Comparison of ENCODE assay signal across 7 cellular contexts in genomic region chr12:10612954-10613333, GRCh38. TPM values are rescaled to one million over a fixed set of nuclear protein-coding genes. Genes with fewer than 3 reads are reported as not detected.
DNase-seq lines count a peak whose midpoint lies in the region; ATAC-seq, FAIRE-seq and TF ChIP-seq lines count a peak whose summit lies in the region.

No MANE protein-coding gene starts in this region.

- ATAC-seq in GM18861 (IDR thresholded peaks at IDR 0.05; ENCODE audit: unreplicated experiment) (peak; percentile 7), HG02678 (IDR thresholded peaks at IDR 0.05; ENCODE audit: unreplicated experiment) (peak; percentile 19), HG02884 (IDR thresholded peaks at IDR 0.05; ENCODE audit: unreplicated experiment) (no peak)

- peak overlapping the region; percentile 98 for H3K9ac ChIP-seq in endothelial cell of umbilical vein (replicated peaks; ENCODE audit: extremely low read depth, insufficient read depth, low read length)

- BruUV-seq in PC-9 (replicated peaks; lab: Mats Ljungman, UMichigan) (no TSS peak), endothelial cell of umbilical vein (replicated peaks; lab: Mats Ljungman, UMichigan) (TSS peak; percentile 62)

- H4K20me1 ChIP-seq in PC-9 (ENCODE audit: insufficient read depth) (no peaks in the 10 kb centered on the region), endothelial cell of umbilical vein (replicated peaks; ENCODE audit: control insufficient read depth, extremely low read depth, insufficient read depth, low read length) (no peaks in the 10 kb centered on the region)

- DNase-seq in PC-9 = no peak
- DNase-seq in endothelial cell of umbilical vein (ENCODE audit: low read depth, low spot score) = no peak
- DNase-seq in H54 (ENCODE audit: insufficient read length, low spot score) = no peak

- H3K4me2 ChIP-seq in PC-9 = peak overlapping the region; percentile 95
- peak overlapping the region; percentile 82 for H3K4me2 ChIP-seq in endothelial cell of umbilical vein (ENCODE audit: insufficient read depth, low read length)

- peaks cover 24% of the 10 kb centered on the region for H3K4me1 ChIP-seq in PC-9 (replicated peaks; ENCODE audit: insufficient read depth)
- peaks cover 12% of the 10 kb centered on the region for H3K4me1 ChIP-seq in endothelial cell of umbilical vein (ENCODE audit: control insufficient read depth, extremely low read depth, insufficient read depth, low read length)
- H3K4me1 ChIP-seq in neuron (ENCODE audit: insufficient read depth, low read length) = peaks cover 10% of the 10 kb centered on the region

- dilution Hi-C loops in endothelial cell of umbilical vein (cut with MboI; ENCODE audit: extremely low pct_ligation_motif_present, low sequenced_read_pairs) = no loop called here

- H3K36me3 ChIP-seq in PC-9 (ENCODE audit: low read depth) (peaks cover 19% of the 10 kb centered on the region), endothelial cell of umbilical vein (ENCODE audit: control insufficient read depth in 2 of 2, extremely low read depth in 1 of 2, insufficient read depth in 2 of 2, low read length in 2 of 2) (peaks cover 4 to 7% of the 10 kb centered on the region in 2 experiments), neuron (ENCODE audit: insufficient read depth, low read length) (peaks cover 29% of the 10 kb centered on the region)

- CTCF ChIA-PET in PC-9 (lab: Charles Lee) = interaction anchor here (0.7 kb wide), 1 partner anchor 666 kb away, joined by 3 read pairs; no protein-coding TSS in a partner anchor
- CTCF ChIA-PET in endothelial cell of umbilical vein (lab: Charles Lee) = interaction anchor here (1.7 to 2.2 kb wide), 2 partner anchors 24 to 137 kb away, joined by 8 to 9 read pairs; no protein-coding TSS in a partner anchor

- TF ChIP-seq POLR2A in endothelial cell of umbilical vein (IDR thresholded peaks at IDR 0.05; ENCODE audit: low read depth, low read length) = no peak
- TF ChIP-seq POLR2A in H54 (IDR thresholded peaks at IDR 0.05; ENCODE audit: low read depth, low read length) = no peak

- no peak for TF ChIP-seq CTCF in PC-9 (conservative IDR thresholded peaks at IDR 0.05)
- TF ChIP-seq CTCF in endothelial cell of umbilical vein (IDR thresholded peaks at IDR 0.05; ENCODE audit: extremely low read depth in 1 of 2, insufficient read depth in 1 of 2, low read depth in 1 of 2, low read length in 2 of 2) = no peak

- intact Hi-C loops in PC-9 (cut with micrococcal nuclease; ENCODE audit: unreplicated experiment) = loop anchor here (1.0 to 5.0 kb wide), 5 partner anchors 21 to 281 kb away; partner anchors contain the start of gene STYK1
- intact Hi-C loops in endothelial cell of umbilical vein (cut with micrococcal nuclease) = loop anchor here (1.0 to 5.0 kb wide), 7 partner anchors 28 to 401 kb away; partner anchors contain the start of genes GABARAPL1, STYK1 and YBX3

- H3K79me2 ChIP-seq in PC-9 (ENCODE audit: low read depth) (peaks cover 22% of the 10 kb centered on the region), endothelial cell of umbilical vein (ENCODE audit: control insufficient read depth, insufficient read depth, low read length) (peaks cover 24% of the 10 kb centered on the region)

- H2AFZ ChIP-seq in PC-9 (peak overlapping the region; percentile 93), endothelial cell of umbilical vein (ENCODE audit: low read depth, low read length) (peak overlapping the region; percentile 38), neuron (ENCODE audit: low read depth, low read length) (peak overlapping the region; percentile 96)

- no peaks in the 10 kb centered on the region for H3K9me2 ChIP-seq in PC-9 (ENCODE audit: insufficient read depth)

- FAIRE-seq in endothelial cell of umbilical vein (lab: Jason Lieb, UNC) (no peak), H54 (lab: Jason Lieb, UNC) (no peak)

- no peaks in the 10 kb centered on the region for H3K9me1 ChIP-seq in endothelial cell of umbilical vein (replicated peaks; ENCODE audit: control insufficient read depth, extremely low read depth, insufficient read depth, low read length)

- H3F3A ChIP-seq in PC-9 (ENCODE audit: insufficient read depth, low read depth) = peaks cover 7% of the 10 kb centered on the region; the same call in 1 of the 2 replicates

- H3K27me3 ChIP-seq in PC-9 (ENCODE audit: insufficient read depth, low read depth) = no peaks in the 10 kb centered on the region
- no peaks in the 10 kb centered on the region for H3K27me3 ChIP-seq in endothelial cell of umbilical vein (ENCODE audit: control insufficient read depth in 2 of 2, insufficient read depth in 2 of 2, low read length in 2 of 2)
- no peaks in the 10 kb centered on the region for H3K27me3 ChIP-seq in neuron (ENCODE audit: insufficient read depth, low read length)

- POLR2A ChIA-PET in PC-9 (lab: Charles Lee; ENCODE audit: unreplicated experiment) = no interaction called here
- POLR2A ChIA-PET in endothelial cell of umbilical vein (lab: Charles Lee) = interaction anchor here (1.1 kb wide), 1 partner anchor 56 kb away, joined by 3 read pairs; no protein-coding TSS in a partner anchor

- H3K27ac ChIP-seq in PC-9 (peak overlapping the region; percentile 85), endothelial cell of umbilical vein (ENCODE audit: insufficient read depth, low read depth, low read length) (peak overlapping the region; percentile 90)

- no peaks in the 10 kb centered on the region for H3K9me3 ChIP-seq in PC-9 (ENCODE audit: insufficient read depth, low read depth)
- H3K9me3 ChIP-seq in endothelial cell of umbilical vein (replicated peaks; ENCODE audit: control insufficient read depth, insufficient read depth, low read length) = no peaks in the 10 kb centered on the region
- H3K9me3 ChIP-seq in neuron (ENCODE audit: low read length) = no peaks in the 10 kb centered on the region

- H3K4me3 ChIP-seq in PC-9 (peak overlapping the region; percentile 90), endothelial cell of umbilical vein (replicated peaks in 1 of 3; ENCODE audit: insufficient read depth in 1 of 3, low read depth in 1 of 3, low read length in 3 of 3) (peak overlapping the region; percentile 58 to 96 (median 93)), neuron (ENCODE audit: low read length) (peak overlapping the region; percentile 92)

TF ChIP-seq in endothelial cell of umbilical vein, 7 proteins besides CTCF, POLR2A, EP300 and RAD21:
- no peak for TF ChIP-seq JUN (IDR thresholded peaks at IDR 0.05; ENCODE audit: borderline replicate concordance, insufficient read depth, insufficient read length, low read depth)
- TF ChIP-seq EZH2 (IDR thresholded peaks at IDR 0.05; ENCODE audit: borderline replicate concordance, low read depth, low read length, severe bottlenecking) = no peak
- TF ChIP-seq POLR2AphosphoS5 (IDR thresholded peaks at IDR 0.05; ENCODE audit: insufficient read depth, low read depth, low read length) = no peak
- no peak for TF ChIP-seq FOS (IDR thresholded peaks at IDR 0.05; ENCODE audit: borderline replicate concordance, insufficient read depth, low read length)
- no peak for TF ChIP-seq GATA2 (IDR thresholded peaks at IDR 0.05; ENCODE audit: insufficient read depth, insufficient read length, low read depth, low read length)
- no peak for TF ChIP-seq MAX (IDR thresholded peaks at IDR 0.05; ENCODE audit: insufficient read depth, insufficient read length)
- TF ChIP-seq MYC (IDR thresholded peaks at IDR 0.05; ENCODE audit: low read depth, low read length) = no peak

RNA-seq across cellular contexts. Expression of gene MAGOHB, which starts 0.5 kb away (rescaled TPM):
- total RNA-seq in PC-9 (2021) (53.8 and 91.4 TPM in 2 replicates), endothelial cell of umbilical vein (45.4 and 48.3 TPM in 2 replicates)
- polyA plus RNA-seq in endothelial cell of umbilical vein = 6.2 and 8.9 TPM in 2 replicates
- polyA plus RNA-seq in endothelial cell of umbilical vein (2011; cell fraction: cytosol; rRNA removed) = 15.5 and 20.1 TPM in 2 replicates
- 12.0 and 22.9 TPM in 2 replicates for polyA plus RNA-seq in endothelial cell of umbilical vein (2011; cell fraction: nucleus; rRNA removed)
- polyA plus RNA-seq in endothelial cell of umbilical vein (2012) = 26.8 and 45.8 TPM in 2 replicates
- 7.6 and 7.8 TPM in 2 replicates for polyA minus RNA-seq in endothelial cell of umbilical vein
- 14.5 TPM for polyA minus RNA-seq in endothelial cell of umbilical vein (2011; cell fraction: cytosol; rRNA and poly(A)+ RNA removed)
- polyA minus RNA-seq in endothelial cell of umbilical vein (2011; cell fraction: nucleus; rRNA and poly(A)+ RNA removed) = 20.4 and 38.1 TPM in 2 replicates

Comparison
In these comparisons a context has a peak if more than half of its experiments do, and no peak if none do; other contexts are left out.
1. H2AFZ ChIP-seq: peak in every context shown above with its lines; median percentile 96 in neuron; 93 in PC-9; 38 in endothelial cell of umbilical vein.